26 cellular contexts compared by ENCODE assay signal in genomic region chr7:90763108-90763507, GRCh38.
DNase-seq lines count a peak whose midpoint lies in the region; ATAC-seq, FAIRE-seq and TF ChIP-seq lines count a peak whose summit lies in the region.
"Had no signal": no experiment of that assay in that cellular context is flagged by ENCODE, and none has a peak within 500 bp of the region (broad histone marks: within the 10 kb centered on the region; RNA-seq: fewer than 3 reads in every experiment).

No MANE protein-coding gene starts in this region.

- no peak for DNase-seq in HepG2 (ENCODE audit: low spot score)
- no peak for DNase-seq in mesenchymal stem cell
- no peak for DNase-seq in DMS153 (lab: John Stamatoyannopoulos, UW)
- DNase-seq in GM10266 (ENCODE audit: extremely low spot score): no peak
- no peak for DNase-seq in NCI-H187 treated with DMSO at 0.1 percent for 48 hours (lab: John Stamatoyannopoulos, UW)
- DNase-seq: 8988T; ACHN; CD4-positive, CD25-positive, alpha-beta regulatory T cell; GOT3; HCEC 1CT; IMR-90; NCI-H1048; NCI-H1417 treated with DMSO at 0.1 percent for 48 hours; NCI-H1694 treated with DMSO at 0.1 percent for 48 hours; NCI-H2081 treated with DMSO at 0.1 percent for 48 hours; NCI-H2171; NCI-H345; NCI-H524 treated with DMSO at 0.1 percent for 48 hours; NCI-H774; Right ventricle myocardium superior; RPMI8226 had no signal

- no peak overlapping the region for H2BK15ac ChIP-seq in mesenchymal stem cell (ENCODE audit: low read depth, poor library complexity, severe bottlenecking)

- H3K27ac ChIP-seq in liver (ENCODE audit: low read depth in 1 of 2, low read length in 2 of 2) (peak overlapping the region in 1 of 2 donors; percentile 6), HepG2 (ENCODE audit: extremely low read length, insufficient read depth, low read length) (no peak overlapping the region), VCaP (peak overlapping the region; percentile 54), mesenchymal stem cell (ENCODE audit: low read length, poor library complexity, severe bottlenecking) (no peak overlapping the region)
- H3K27ac ChIP-seq: KMS-11, SJSA1 had no signal

- H3K4me1 ChIP-seq in liver (ENCODE audit: control insufficient read depth in 4 of 4, insufficient read depth in 4 of 4, low read length in 3 of 4) (peaks cover 6 to 54% (median 50%) of the 10 kb centered on the region in 4 donors), HepG2 (ENCODE audit: insufficient read depth, low read length) (peaks cover 59% of the 10 kb centered on the region), mesenchymal stem cell (ENCODE audit: control insufficient read depth, insufficient read depth, low read depth, low read length) (peaks cover 5% of the 10 kb centered on the region)
- H3K4me1 ChIP-seq: SJSA1 had no signal

- no peak overlapping the region for H3K18ac ChIP-seq in mesenchymal stem cell (ENCODE audit: low read depth in 1 of 2, low read length in 2 of 2)

- H2AFZ ChIP-seq in HepG2 (ENCODE audit: low read length): no peak overlapping the region
- H2AFZ ChIP-seq in mesenchymal stem cell (ENCODE audit: low read depth, low read length): no peak overlapping the region

- TF ChIP-seq CTCF in liver (IDR thresholded peaks at IDR 0.05; ENCODE audit: low read depth, low read length, missing input control) (no peak), HepG2 (CRISPR knock-in tag; IDR thresholded peaks at IDR 0.05) (no peak), VCaP (conservative IDR thresholded peaks at IDR 0.05) (no peak), GM10266 (IDR thresholded peaks at IDR 0.05; ENCODE audit: control insufficient read depth, insufficient read depth, low read depth, missing control alignments) (no peak)

- H3K9ac ChIP-seq in liver (ENCODE audit: low read depth in 1 of 2, low read length in 2 of 2): no peak overlapping the region
- H3K9ac ChIP-seq in HepG2 (ENCODE audit: insufficient read depth, low read depth, low read length): no peak overlapping the region
- no peak overlapping the region for H3K9ac ChIP-seq in mesenchymal stem cell (ENCODE audit: low read length)
- H3K9ac ChIP-seq: KMS-11 had no signal

- no peak for FAIRE-seq in HepG2 (lab: Jason Lieb, UNC)
- FAIRE-seq: GM18507 had no signal

- no peak overlapping the region for H3K4ac ChIP-seq in mesenchymal stem cell (ENCODE audit: low read depth in 1 of 2, low read length in 2 of 2)

- H2BK120ac ChIP-seq in mesenchymal stem cell (ENCODE audit: low read depth, low read length): no peak overlapping the region

- ATAC-seq in HepG2: no peak

- no peak overlapping the region for H2BK5ac ChIP-seq in mesenchymal stem cell (ENCODE audit: low read depth, low read length, poor library complexity, severe bottlenecking)

- in situ Hi-C loops in HepG2 (cut with HindIII; ENCODE audit: extremely low pct_ligation_motif_present, low pct_unique_long_range_greater_than_20kb): no loop called here

- POLR2A ChIA-PET in HepG2 (lab: Yijun Ruan, JAX): no interaction called here

- H3K23ac ChIP-seq in mesenchymal stem cell (ENCODE audit: low read length in 2 of 2): no peak overlapping the region

- CTCF ChIA-PET in HepG2 (lab: Yijun Ruan, JAX; ENCODE audit: low intra/inter-chr PET ratio, low total read pairs): no interaction called here

- H3K79me1 ChIP-seq in mesenchymal stem cell (replicated peaks; ENCODE audit: low read length, poor library complexity, severe bottlenecking): peaks cover 13% of the 10 kb centered on the region

- BruUV-seq in HepG2 (replicated peaks; lab: Mats Ljungman, UMichigan): no TSS peak

- no peak overlapping the region for H2BK12ac ChIP-seq in mesenchymal stem cell (ENCODE audit: low read length in 2 of 2)

- no peak for TF ChIP-seq POLR2A in HepG2 (IDR thresholded peaks at IDR 0.05; ENCODE audit: insufficient read depth in 1 of 2, low read depth in 2 of 2, low read length in 2 of 2)

- intact Hi-C loops in HepG2 (cut with micrococcal nuclease; ENCODE audit: unreplicated experiment): no loop called here

- H3K27me3 ChIP-seq in liver (ENCODE audit: control insufficient read depth in 4 of 4, insufficient read depth in 4 of 4, low read length in 3 of 4) (no peaks in the 10 kb centered on the region), HepG2 (ENCODE audit: control insufficient read depth in 1 of 2, insufficient read depth in 2 of 2, low read length in 2 of 2) (peaks cover 0 to 30% of the 10 kb centered on the region in 2 experiments; a peak in 2 of 5 replicates), mesenchymal stem cell (ENCODE audit: control insufficient read depth in 1 of 2, insufficient read depth in 1 of 2, low read length in 2 of 2) (no peaks in the 10 kb centered on the region)
- H3K27me3 ChIP-seq: SJSA1 had no signal

- H2AK5ac ChIP-seq in mesenchymal stem cell (ENCODE audit: low read length, severe bottlenecking): peak overlapping the region; percentile 27

- no peaks in the 10 kb centered on the region for H3K79me2 ChIP-seq in HepG2 (ENCODE audit: insufficient read depth, low read length)

- WGBS in liver: 39% methylated on average over 6 of the region's 6 CpGs
- WGBS in HepG2 (ENCODE audit: low lambda C conversion rate): 54% methylated on average over 6 of the region's 6 CpGs
- 98% methylated on average over 5 of the region's 6 CpGs for WGBS in mesenchymal stem cell

- H3K4me2 ChIP-seq in HepG2 (ENCODE audit: low read depth, low read length): no peak overlapping the region
- H3K4me2 ChIP-seq in mesenchymal stem cell (ENCODE audit: low read length, poor library complexity, severe bottlenecking): no peak overlapping the region
- H3K4me2 ChIP-seq: KMS-11 had no signal

- H3K14ac ChIP-seq in mesenchymal stem cell (ENCODE audit: low read length in 2 of 2): no peak overlapping the region

- TF ChIP-seq EP300 in HepG2 (IDR thresholded peaks at IDR 0.05; ENCODE audit: low read depth in 2 of 2, low read length in 2 of 2): no peak
- no peak for TF ChIP-seq EP300 in HepG2 (CRISPR knock-in tag; IDR thresholded peaks at IDR 0.05; ENCODE audit: borderline replicate concordance)

- no peaks in the 10 kb centered on the region for H4K20me1 ChIP-seq in HepG2 (ENCODE audit: insufficient read depth, low read length)

- no peaks in the 10 kb centered on the region for H3K36me3 ChIP-seq in liver (ENCODE audit: control insufficient read depth in 4 of 4, insufficient read depth in 3 of 4, low read depth in 1 of 4, low read length in 3 of 4)
- H3K36me3 ChIP-seq in HepG2 (replicated peaks in 1 of 2; ENCODE audit: control insufficient read depth in 1 of 2, insufficient read depth in 2 of 2, low read length in 2 of 2): no peaks in the 10 kb centered on the region
- H3K36me3 ChIP-seq in mesenchymal stem cell (ENCODE audit: control insufficient read depth in 1 of 2, insufficient read depth in 2 of 2, low read depth in 1 of 2, low read length in 2 of 2): no peaks in the 10 kb centered on the region
- H3K36me3 ChIP-seq: SJSA1 had no signal

- H3K9me3 ChIP-seq in liver (ENCODE audit: control insufficient read depth in 4 of 4, low read length in 3 of 4) (no peaks in the 10 kb centered on the region), HepG2 (ENCODE audit: low read length) (no peaks in the 10 kb centered on the region), mesenchymal stem cell (ENCODE audit: control insufficient read depth, low read length) (no peaks in the 10 kb centered on the region)
- H3K9me3 ChIP-seq: SJSA1 had no signal

- TF ChIP-seq RAD21 in liver (IDR thresholded peaks at IDR 0.05) (peak; percentile 27 to 55), HepG2 (CRISPR knock-in tag; IDR thresholded peaks at IDR 0.05) (no peak)

- no peak overlapping the region for H3K4me3 ChIP-seq in liver (ENCODE audit: low read depth in 1 of 3, low read length in 3 of 3)
- H3K4me3 ChIP-seq in HepG2 (replicated peaks in 1 of 3; ENCODE audit: insufficient read depth in 1 of 3, low read depth in 2 of 3, low read length in 3 of 3): no peak overlapping the region
- H3K4me3 ChIP-seq in mesenchymal stem cell (ENCODE audit: insufficient read depth in 1 of 2, low read depth in 1 of 2, low read length in 2 of 2): no peak overlapping the region
- H3K4me3 ChIP-seq: SJSA1 had no signal

- H4K91ac ChIP-seq in mesenchymal stem cell (ENCODE audit: low read length): no peak overlapping the region

- no peak overlapping the region for H4K8ac ChIP-seq in mesenchymal stem cell (ENCODE audit: low read length)

TF ChIP-seq in liver, 16 proteins besides CTCF, POLR2A, EP300 and RAD21 (continues in another document):
- TF ChIP-seq HNF4G (IDR thresholded peaks at IDR 0.05): no peak
- TF ChIP-seq TAF1 (conservative IDR thresholded peaks at IDR 0.05): no peak

TF ChIP-seq in HepG2, 621 proteins besides CTCF, POLR2A, EP300 and RAD21 (continues in another document):
- no peak for TF ChIP-seq MLX (CRISPR knock-in tag; IDR thresholded peaks at IDR 0.05)
- TF ChIP-seq ZNF710 (CRISPR knock-in tag; IDR thresholded peaks at IDR 0.05; ENCODE audit: borderline replicate concordance): no peak
- TF ChIP-seq KAT2B (IDR thresholded peaks at IDR 0.05; ENCODE audit: borderline replicate concordance, low read depth, low read length): no peak
